In the genomic region with DNA sequence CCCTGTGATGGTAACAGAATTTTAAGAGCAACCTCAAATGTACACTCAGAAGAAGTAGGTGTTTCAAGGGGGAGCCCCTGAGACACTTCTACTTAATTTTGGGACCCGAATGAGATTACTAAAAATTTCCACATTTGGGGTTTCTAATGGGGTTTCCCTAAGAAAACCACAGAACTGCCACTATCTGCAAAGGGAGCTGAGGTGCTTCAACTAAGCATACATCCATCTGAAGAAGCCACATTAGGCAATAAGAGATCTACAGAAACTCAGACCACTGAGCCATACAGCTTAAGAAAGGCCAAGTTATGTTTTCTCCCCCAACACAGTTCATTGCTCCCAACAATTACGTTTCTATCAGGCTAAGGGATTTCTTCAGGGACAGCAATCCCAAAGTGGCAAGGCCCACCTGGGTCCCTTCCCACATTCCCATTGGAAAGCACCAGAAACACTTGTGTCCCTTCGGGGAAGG, we compare ENCODE assay signal across 1 cellular context.
TF ChIP-seq lines count a peak whose summit lies in the region.

No MANE protein-coding gene starts in this region.

TF ChIP-seq in GM23338, 12 proteins besides CTCF, POLR2A, EP300 and RAD21 (continued from another document):
- no peak for TF ChIP-seq EZH2 (IDR thresholded peaks at IDR 0.05; ENCODE audit: low read depth, unreplicated experiment)
- no peak for TF ChIP-seq POLR2AphosphoS5 (IDR thresholded peaks at IDR 0.05; ENCODE audit: low read depth)
- no peak for TF ChIP-seq CREB1 (CRISPR knock-in tag; IDR thresholded peaks at IDR 0.05; ENCODE audit: low read depth)
- TF ChIP-seq STAT1 (IDR thresholded peaks at IDR 0.05; ENCODE audit: unreplicated experiment) = no peak
- TF ChIP-seq JUNB (IDR thresholded peaks at IDR 0.05; ENCODE audit: unreplicated experiment) = no peak
- no peak for TF ChIP-seq ZNF331 (CRISPR knock-in tag; IDR thresholded peaks at IDR 0.05; ENCODE audit: low read depth)
